In the genomic region with DNA sequence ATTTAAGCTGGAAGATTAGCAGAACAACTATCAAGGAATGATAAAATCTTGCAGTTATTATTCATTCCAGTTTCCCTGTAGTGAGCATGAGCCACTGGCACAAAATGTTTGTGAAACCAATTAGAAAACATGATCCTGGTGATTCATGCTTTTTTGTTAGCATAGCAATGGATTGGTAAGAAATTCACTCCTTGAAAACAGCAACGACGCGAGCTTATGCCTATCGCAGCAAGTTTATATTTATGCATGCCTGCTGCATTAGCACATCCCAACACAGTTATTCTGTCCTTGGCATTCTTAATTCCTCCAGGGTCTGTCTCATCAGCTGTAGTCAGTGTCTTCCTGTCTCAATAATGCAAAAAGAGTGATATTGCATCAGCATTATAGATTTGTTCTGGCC, we compare ENCODE assay signal across 17 cellular contexts.
DNase-seq lines count a peak whose midpoint lies in the region; ATAC-seq and TF ChIP-seq lines count a peak whose summit lies in the region.
"Had no signal": no experiment of that assay in that cellular context is flagged by ENCODE, and none has a peak within 500 bp of the region (broad histone marks: within the 10 kb centered on the region; RNA-seq: fewer than 3 reads in every experiment).

No MANE protein-coding gene starts in this region.

- H3K27ac ChIP-seq in upper lobe of left lung = no peak overlapping the region
- H3K27ac ChIP-seq: C4-2B, KMS-11, Peyer's patch had no signal

- no peaks in the 10 kb centered on the region for H3K4me1 ChIP-seq in upper lobe of left lung
- H3K4me1 ChIP-seq: Caco-2, Peyer's patch had no signal

- H3K36me3 ChIP-seq in upper lobe of left lung = no peaks in the 10 kb centered on the region
- H3K36me3 ChIP-seq: Peyer's patch had no signal

- TF ChIP-seq POLR2A in upper lobe of left lung (IDR thresholded peaks at IDR 0.05) = no peak

- H3K9me3 ChIP-seq in upper lobe of left lung = no peaks in the 10 kb centered on the region
- H3K9me3 ChIP-seq: Caco-2, Peyer's patch had no signal

- no peaks in the 10 kb centered on the region for H3K27me3 ChIP-seq in upper lobe of left lung
- H3K27me3 ChIP-seq: Peyer's patch had no signal

- TF ChIP-seq CTCF in choroid plexus epithelial cell (conservative IDR thresholded peaks at IDR 0.05; ENCODE audit: low read depth, low read length) (no peak), upper lobe of left lung (IDR thresholded peaks at IDR 0.05) (no peak)

- H3K4me3 ChIP-seq in choroid plexus epithelial cell (ENCODE audit: low read depth, low read length) = no peak overlapping the region
- H3K4me3 ChIP-seq in upper lobe of left lung = no peak overlapping the region
- H3K4me3 ChIP-seq: Peyer's patch had no signal

- no peak for TF ChIP-seq EP300 in upper lobe of left lung (IDR thresholded peaks at IDR 0.05)

- WGBS in upper lobe of left lung, 2 donors = 96 to 97% methylated on average over 4 of the region's 4 CpGs

- ATAC-seq in HG03457 (IDR thresholded peaks at IDR 0.05; ENCODE audit: unreplicated experiment) (no peak), upper lobe of left lung (ENCODE audit: low FRiP score in 2 of 2) (no peak), HG03039 (IDR thresholded peaks at IDR 0.05; ENCODE audit: unreplicated experiment) (no peak)

- DNase-seq in EH (ENCODE audit: low read depth) (peak; percentile 67), T1000 (lab: John Stamatoyannopoulos, UW) (peak; percentile 57), choroid plexus epithelial cell (ENCODE audit: low read depth) (peak; percentile 6), kidney tubule cell (ENCODE audit: low spot score) (peak; percentile 12), A172 (ENCODE audit: low spot score) (no peak), upper lobe of left lung (no peak)
- DNase-seq: Caco-2, GDM1, MM.1S, NCI-H1105, NCI-H1694 treated with DMSO at 0.1 percent for 48 hours, Peyer's patch, Right ventricle myocardium superior had no signal

Comparison
In these comparisons a context has a peak if more than half of its experiments do, and no peak if none do; other contexts are left out.
1. DNase-seq: peak in EH (single experiment), T1000 (single experiment), choroid plexus epithelial cell (single experiment) and kidney tubule cell (single experiment); none in A172 (single experiment) and upper lobe of left lung (0 of 2).